1 cellular context compared by ENCODE assay signal in genomic region chr9:128124873-128125574, GRCh38.
TF ChIP-seq lines count a peak whose summit lies in the region.

No MANE protein-coding gene starts in this region.

TF ChIP-seq in K562, 482 proteins besides CTCF, POLR2A, EP300 and RAD21 (continued from another document):
- TF ChIP-seq CBX8 (IDR thresholded peaks at IDR 0.05; ENCODE audit: borderline replicate concordance, extremely low read depth, low read depth, low read length, poor library complexity, severe bottlenecking) (no peak), ZNF561 (CRISPR knock-in tag; conservative IDR thresholded peaks at IDR 0.05) (no peak), ETV1 (tag; conservative IDR thresholded peaks at IDR 0.05; ENCODE audit: low read depth) (no peak), HNRNPLL (IDR thresholded peaks at IDR 0.05; ENCODE audit: low read depth, low read length, poor library complexity, severe bottlenecking) (no peak), POLR3G (IDR thresholded peaks at IDR 0.05; ENCODE audit: extremely low read depth, insufficient read length, insufficient replicate concordance) (no peak), NCOA1 (IDR thresholded peaks at IDR 0.05; ENCODE audit: low read depth) (no peak), NFE2L1 (tag; IDR thresholded peaks at IDR 0.05; ENCODE audit: borderline replicate concordance, low read depth) (no peak), ZBTB43 (CRISPR knock-in tag; IDR thresholded peaks at IDR 0.05) (no peak), HSF4 (CRISPR knock-in tag; IDR thresholded peaks at IDR 0.05; ENCODE audit: borderline replicate concordance) (no peak), CEBPB (tag; IDR thresholded peaks at IDR 0.05) (no peak), ZNF263 (CRISPR knock-in tag; IDR thresholded peaks at IDR 0.05; ENCODE audit: borderline replicate concordance) (no peak), CCNT2 (IDR thresholded peaks at IDR 0.05; ENCODE audit: borderline replicate concordance, extremely low read depth, insufficient read length, low read depth, low read length) (no peak), ZBTB8A (IDR thresholded peaks at IDR 0.05; ENCODE audit: partially characterized antibody) (no peak), TOE1 (IDR thresholded peaks at IDR 0.05; ENCODE audit: borderline replicate concordance) (no peak), TOE1 (CRISPR knock-in tag; IDR thresholded peaks at IDR 0.05; ENCODE audit: borderline replicate concordance, low read depth) (no peak), HMBOX1 (IDR thresholded peaks at IDR 0.05) (no peak), ZNF24 (IDR thresholded peaks at IDR 0.05) (peak; percentile 25; the same call in 1 of the 2 replicates), SP2 (IDR thresholded peaks at IDR 0.05; ENCODE audit: extremely low read depth, low read depth, low read length, poor library complexity, severe bottlenecking) (no peak), SIRT6 (IDR thresholded peaks at IDR 0.05; ENCODE audit: low read depth, low read length) (no peak), GTF2A2 (tag; IDR thresholded peaks at IDR 0.05) (no peak), ESRRA (IDR thresholded peaks at IDR 0.05; ENCODE audit: borderline replicate concordance, low read depth) (no peak), NR2C2 (CRISPR knock-in tag; IDR thresholded peaks at IDR 0.05) (no peak), NR2C2 (tag; IDR thresholded peaks at IDR 0.05) (no peak), NR2C1 (IDR thresholded peaks at IDR 0.05) (peak; percentile 19; the same call in 1 of the 2 replicates), NR2C1 (tag; IDR thresholded peaks at IDR 0.05) (no peak), PTBP1 (IDR thresholded peaks at IDR 0.05; ENCODE audit: low read depth, low read length) (no peak), CREB1 (IDR thresholded peaks at IDR 0.05) (no peak), CREB1 (CRISPR knock-in tag; IDR thresholded peaks at IDR 0.05) (no peak), POLR2AphosphoS2 (IDR thresholded peaks at IDR 0.05; ENCODE audit: low read length) (no peak), REST (CRISPR knock-in tag; IDR thresholded peaks at IDR 0.05; ENCODE audit: low read depth) (no peak), SMARCA4 (IDR thresholded peaks at IDR 0.05) (0 out of 2 replicates have a peak, but pooled peaks have one; percentile 23), ZNF696 (CRISPR knock-in tag; conservative IDR thresholded peaks at IDR 0.05) (no peak), ZBTB11 (CRISPR knock-in tag; IDR thresholded peaks at IDR 0.05) (no peak), CBX3 (IDR thresholded peaks at IDR 0.05; ENCODE audit: borderline replicate concordance in 1 of 2, low read length in 2 of 2) (no peak), TFAP4 (CRISPR knock-in tag; IDR thresholded peaks at IDR 0.05; ENCODE audit: borderline replicate concordance) (0 out of 2 replicates have a peak, but pooled peaks have one; percentile 23), CC2D1A (IDR thresholded peaks at IDR 0.05) (no peak), ZBTB1 (CRISPR knock-in tag; IDR thresholded peaks at IDR 0.05; ENCODE audit: borderline replicate concordance, low read depth) (no peak), ZHX1 (conservative IDR thresholded peaks at IDR 0.05; ENCODE audit: low read length) (no peak), ZBTB49 (CRISPR knock-in tag; IDR thresholded peaks at IDR 0.05; ENCODE audit: borderline replicate concordance) (no peak), POLR2G (IDR thresholded peaks at IDR 0.05; ENCODE audit: low read depth, low read length) (no peak), ZNF75A (CRISPR knock-in tag; IDR thresholded peaks at IDR 0.05) (no peak), JUN (IDR thresholded peaks at IDR 0.05; ENCODE audit: borderline replicate concordance, low read depth, low read length) (no peak), JUN (CRISPR knock-in tag; IDR thresholded peaks at IDR 0.05; ENCODE audit: borderline replicate concordance) (0 out of 2 replicates have a peak, but pooled peaks have one; percentile 51)
